13 cellular contexts compared by ENCODE assay signal in genomic region chr12:69570000-69570516, GRCh38. TPM values are rescaled to one million over a fixed set of nuclear protein-coding genes. Genes with fewer than 3 reads are reported as not detected.
DNase-seq lines count a peak whose midpoint lies in the region; ATAC-seq and TF ChIP-seq lines count a peak whose summit lies in the region.
"Had no signal": no experiment of that assay in that cellular context is flagged by ENCODE, and none has a peak within 500 bp of the region (broad histone marks: within the 10 kb centered on the region; RNA-seq: fewer than 3 reads in every experiment).

No MANE protein-coding gene starts in this region.

- WGBS in smooth muscle cell (ENCODE audit: low lambda C conversion rate), result 66% methylated on average over 10 of the region's 10 CpGs

- no peak overlapping the region for H3K4me3 Mint-ChIP-seq in activated naive CD4-positive, alpha-beta T cell treated with anti-CD3 and anti-CD28 coated beads, Interleukin-2, amount 50 U/mL, for 24 hours
- H3K4me3 Mint-ChIP-seq: activated T-helper 1 cell treated with anti-CD3 and anti-CD28 coated beads, Interleukin-12 subunit alpha, Interleukin-12 subunit beta, Interleukin-2, Interleukin-4 antibody, amounts not matched to agents 30 ng/mL and 10 ng/mL and 1 ng/mL, durations not matched to agents 14 hours and 24 hours and 36 hours; dendritic cell treated with granulocyte-macrophage colony-stimulating factor and Interleukin-4, amounts not matched to agents 40 ng/mL and 50 ng/mL, for 4 days had no signal

- TF ChIP-seq CTCF in PC-3 (conservative IDR thresholded peaks at IDR 0.05; ENCODE audit: low read depth, low read length), result no peak
- no peak for TF ChIP-seq CTCF in smooth muscle cell (IDR thresholded peaks at IDR 0.05; ENCODE audit: borderline replicate concordance, insufficient read depth, poor library complexity, severe bottlenecking)

- peaks cover 9% of the 10 kb centered on the region for H3K36me3 Mint-ChIP-seq in activated naive CD4-positive, alpha-beta T cell treated with anti-CD3 and anti-CD28 coated beads, Interleukin-2, amount 50 U/mL, for 24 hours

- H3K9ac ChIP-seq in PC-3 (ENCODE audit: low read length) (peak overlapping the region; percentile 47), smooth muscle cell (ENCODE audit: low read depth) (peak overlapping the region; percentile 79)

- no peak for DNase-seq in activated naive CD4-positive, alpha-beta T cell treated with Interleukin-2 at 50 U/mL for 16 hours
- DNase-seq in PC-3, result peak; percentile 84
- peak; percentile 42 for DNase-seq in fibroblast of gingiva (ENCODE audit: low read depth)
- DNase-seq in smooth muscle cell (lab: John Stamatoyannopoulos, UW; ENCODE audit: unreplicated experiment), result no peak
- no peak for DNase-seq in NCI-H1694 treated with DMSO at 0.1 percent for 48 hours (lab: John Stamatoyannopoulos, UW)
- no peak for DNase-seq in inferior parietal cortex (ENCODE audit: extremely low spot score)
- no peak for DNase-seq in C1 segment of cervical spinal cord (lab: John Stamatoyannopoulos, UW)

- H3K9me3 ChIP-seq in PC-3 (ENCODE audit: low read length), result no peaks in the 10 kb centered on the region
- no peaks in the 10 kb centered on the region for H3K9me3 ChIP-seq in smooth muscle cell (replicated peaks; ENCODE audit: low read depth)
- H3K9me3 ChIP-seq: heart left ventricle, testis had no signal

- H3K4me2 ChIP-seq in PC-3 (ENCODE audit: low read length) (peak overlapping the region; percentile 72), smooth muscle cell (peak overlapping the region; percentile 47)

- peak; percentile 82 for ATAC-seq in PC-3

- peaks cover 30% of the 10 kb centered on the region for H3K4me1 ChIP-seq in PC-3 (ENCODE audit: insufficient read depth, low read length)
- peaks cover 5% of the 10 kb centered on the region for H3K4me1 ChIP-seq in smooth muscle cell (ENCODE audit: low read depth)
- H3K4me1 ChIP-seq: testis had no signal

- H3K36me3 ChIP-seq in PC-3 (ENCODE audit: low read depth, low read length) (peaks cover 26% of the 10 kb centered on the region), smooth muscle cell (ENCODE audit: low read depth) (peaks cover 11% of the 10 kb centered on the region)

- no peaks in the 10 kb centered on the region for H3K9me3 Mint-ChIP-seq in activated naive CD4-positive, alpha-beta T cell treated with anti-CD3 and anti-CD28 coated beads, Interleukin-2, amount 50 U/mL, for 24 hours
- H3K9me3 Mint-ChIP-seq: activated T-helper 1 cell treated with anti-CD3 and anti-CD28 coated beads, Interleukin-12 subunit alpha, Interleukin-12 subunit beta, Interleukin-2, Interleukin-4 antibody, amounts not matched to agents 30 ng/mL and 10 ng/mL and 1 ng/mL, durations not matched to agents 14 hours and 24 hours and 36 hours; dendritic cell treated with granulocyte-macrophage colony-stimulating factor and Interleukin-4, amounts not matched to agents 40 ng/mL and 50 ng/mL, for 4 days had no signal

- no peaks in the 10 kb centered on the region for H3K27me3 Mint-ChIP-seq in activated naive CD4-positive, alpha-beta T cell treated with anti-CD3 and anti-CD28 coated beads, Interleukin-2, amount 50 U/mL, for 24 hours
- H3K27me3 Mint-ChIP-seq: dendritic cell treated with granulocyte-macrophage colony-stimulating factor and Interleukin-4, amounts not matched to agents 40 ng/mL and 50 ng/mL, for 4 days had no signal

- no peaks in the 10 kb centered on the region for H3F3A ChIP-seq in PC-3 (ENCODE audit: low read length, unreplicated experiment)
- H3F3A ChIP-seq in smooth muscle cell (ENCODE audit: low read depth), result peaks cover 7% of the 10 kb centered on the region

- H3K79me2 ChIP-seq in PC-3 (ENCODE audit: low read length), result no peaks in the 10 kb centered on the region; the same call in 1 of the 2 replicates
- peaks cover 33% of the 10 kb centered on the region for H3K79me2 ChIP-seq in smooth muscle cell (ENCODE audit: low read depth)

- H3K4me3 ChIP-seq in PC-3 (ENCODE audit: low read length) (peak overlapping the region; percentile 52), smooth muscle cell (no peak overlapping the region)
- H3K4me3 ChIP-seq: heart left ventricle, testis had no signal

- H4K20me1 ChIP-seq in PC-3 (ENCODE audit: low read length) (no peaks in the 10 kb centered on the region), smooth muscle cell (ENCODE audit: low read depth) (no peaks in the 10 kb centered on the region)

- H3K27me3 ChIP-seq in PC-3 (ENCODE audit: low read length) (no peaks in the 10 kb centered on the region), smooth muscle cell (ENCODE audit: low read depth) (no peaks in the 10 kb centered on the region)
- H3K27me3 ChIP-seq: heart left ventricle, testis had no signal

- TSS peak; percentile 25 for BruUV-seq in PC-3 (replicated peaks; lab: Mats Ljungman, UMichigan)

- H3K27ac Mint-ChIP-seq in activated naive CD4-positive, alpha-beta T cell treated with anti-CD3 and anti-CD28 coated beads, Interleukin-2, amount 50 U/mL, for 24 hours, result peak overlapping the region; percentile 93
- H3K27ac Mint-ChIP-seq: activated T-helper 1 cell treated with anti-CD3 and anti-CD28 coated beads, Interleukin-12 subunit alpha, Interleukin-12 subunit beta, Interleukin-2, Interleukin-4 antibody, amounts not matched to agents 30 ng/mL and 10 ng/mL and 1 ng/mL, durations not matched to agents 14 hours and 24 hours and 36 hours; dendritic cell treated with granulocyte-macrophage colony-stimulating factor and Interleukin-4, amounts not matched to agents 40 ng/mL and 50 ng/mL, for 4 days had no signal

- H3K4me1 Mint-ChIP-seq in activated naive CD4-positive, alpha-beta T cell treated with anti-CD3 and anti-CD28 coated beads, Interleukin-2, amount 50 U/mL, for 24 hours, result peaks cover 14% of the 10 kb centered on the region

- H3K9me2 ChIP-seq in PC-3 (replicated peaks; ENCODE audit: low read length), result no peaks in the 10 kb centered on the region

- intact Hi-C loops in PC-3 (cut with micrococcal nuclease), result loop anchor here (1.0 to 2.0 kb wide), 6 partner anchors 15 to 213 kb away; partner anchors contain the start of gene FRS2

- POLR2A ChIA-PET in PC-3 (lab: Charles Lee; ENCODE audit: unreplicated experiment), result interaction anchor here (0.6 kb wide), 1 partner anchor 1091 kb away, joined by 4 read pairs; no protein-coding TSS in a partner anchor

- H3K27ac ChIP-seq in PC-3 (ENCODE audit: low read length) (peak overlapping the region; percentile 90), smooth muscle cell (ENCODE audit: low read depth) (peak overlapping the region; percentile 92)
- H3K27ac ChIP-seq: heart left ventricle, testis had no signal

- H2AFZ ChIP-seq in PC-3 (ENCODE audit: low read length), result no peak overlapping the region
- H2AFZ ChIP-seq in smooth muscle cell (ENCODE audit: low read depth), result no peak overlapping the region

- CTCF ChIA-PET in PC-3 (lab: Charles Lee), result interaction anchor here (0.7 to 1.3 kb wide), 2 partner anchors 99 to 100 kb away, joined by 4 to 13 read pairs; partner anchors contain the start of gene FRS2

RNA-seq across cellular contexts. Expression of gene CCT2, which starts 15.2 kb away (rescaled TPM):
- total RNA-seq in PC-3 (2014; rRNA removed), result 306 and 345 TPM in 2 replicates
- 236 and 280 TPM in 2 replicates for total RNA-seq in smooth muscle cell
- 151 and 171 TPM in 2 replicates for polyA plus RNA-seq in smooth muscle cell

RNA-seq across cellular contexts. Expression of gene LRRC10, which starts 40.6 kb away (rescaled TPM):
- total RNA-seq in PC-3 (2014; rRNA removed) (not detected in 2 replicates), smooth muscle cell (not detected in 2 replicates)
- not detected in 2 replicates for polyA plus RNA-seq in smooth muscle cell
- total RNA-seq: activated T-helper 1 cell treated with anti-CD3 and anti-CD28 coated beads, Interleukin-12 subunit alpha, Interleukin-12 subunit beta, Interleukin-2, Interleukin-4 antibody, amounts not matched to agents 30 ng/mL and 10 ng/mL and 1 ng/mL, durations not matched to agents 14 hours and 24 hours and 36 hours; renal cortical epithelial cell had no signal

Comparison
In these comparisons a context has a peak if more than half of its experiments do, and no peak if none do; other contexts are left out.
1. DNase-seq: peak in PC-3 (single experiment) and fibroblast of gingiva (single experiment); none in activated naive CD4-positive, alpha-beta T cell treated with Interleukin-2 at 50 U/mL for 16 hours (single experiment), smooth muscle cell (single experiment), NCI-H1694 treated with DMSO at 0.1 percent for 48 hours (single experiment), inferior parietal cortex (single experiment) and C1 segment of cervical spinal cord (0 of 14).